Comparison of ENCODE assay signal across 8 cellular contexts in the genomic region with DNA sequence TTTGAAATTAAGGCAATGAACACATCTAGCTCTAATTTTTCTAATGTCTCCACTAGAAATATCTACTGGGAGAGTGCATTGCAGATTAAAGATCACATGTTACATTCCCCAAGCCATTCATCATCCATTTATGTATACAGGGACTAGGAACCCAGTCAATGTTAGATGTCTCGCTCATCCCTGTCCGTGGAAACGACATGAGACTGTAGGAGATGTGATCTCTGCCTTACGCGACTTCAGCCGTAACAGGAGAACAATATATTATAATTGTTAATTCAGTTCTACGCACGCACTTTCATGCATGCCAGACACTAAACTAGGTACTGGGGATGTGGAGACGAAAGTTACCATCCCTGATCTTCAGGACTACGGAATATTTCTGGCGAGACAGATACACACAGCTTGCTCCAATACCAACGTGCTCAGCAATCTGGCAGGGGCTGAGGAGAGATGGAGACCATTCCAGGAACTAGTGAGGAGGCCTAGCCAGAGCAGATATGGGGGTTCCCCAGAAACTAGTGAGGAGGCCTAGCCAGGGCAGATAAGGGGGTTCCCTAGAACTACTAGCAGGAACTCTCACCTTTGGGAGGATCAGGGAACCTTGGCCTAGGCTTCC. TPM values are rescaled to one million over a fixed set of nuclear protein-coding genes. Genes with fewer than 3 reads are reported as not detected.
DNase-seq lines count a peak whose midpoint lies in the region; ATAC-seq and TF ChIP-seq lines count a peak whose summit lies in the region.

No MANE protein-coding gene starts in this region.

- H3K9me3 ChIP-seq in right atrium auricular region (no peaks in the 10 kb centered on the region), skeletal muscle tissue (ENCODE audit: control insufficient read depth in 3 of 3, low read length in 3 of 3) (no peaks in the 10 kb centered on the region)

- no peaks in the 10 kb centered on the region for H3K36me3 ChIP-seq in right atrium auricular region
- H3K36me3 ChIP-seq in skeletal muscle tissue (ENCODE audit: control insufficient read depth in 3 of 3, insufficient read depth in 3 of 3, low read length in 3 of 3), result peaks cover 0 to 5% (median 0%) of the 10 kb centered on the region in 3 donors

- TF ChIP-seq CTCF in GM10266 (IDR thresholded peaks at IDR 0.05; ENCODE audit: control insufficient read depth, insufficient read depth, low read depth, missing control alignments), result no peak
- no peak for TF ChIP-seq CTCF in right atrium auricular region (IDR thresholded peaks at IDR 0.05)

- H3K27ac ChIP-seq in right atrium auricular region (peak overlapping the region; percentile 85 to 87), skeletal muscle tissue (ENCODE audit: low read depth, low read length) (peak overlapping the region; percentile 88)

- H3K9ac ChIP-seq in skeletal muscle tissue (ENCODE audit: low read depth in 1 of 3, low read length in 3 of 3), result peak overlapping the region; percentile 90 to 95 (median 92)

- H3K4me3 ChIP-seq in right atrium auricular region (peak overlapping the region; percentile 56 to 61), skeletal muscle tissue (ENCODE audit: low read length in 3 of 3) (peak overlapping the region; percentile 98 to 100 (median 98))

- ATAC-seq in HG02870 (IDR thresholded peaks at IDR 0.05; ENCODE audit: unreplicated experiment) (peak; percentile 41), HG03457 (IDR thresholded peaks at IDR 0.05; ENCODE audit: unreplicated experiment) (no peak)

- peaks cover 0 to 15% of the 10 kb centered on the region in 2 donors for H3K4me1 ChIP-seq in right atrium auricular region
- H3K4me1 ChIP-seq in skeletal muscle tissue (ENCODE audit: control insufficient read depth in 3 of 3, insufficient read depth in 3 of 3, low read length in 3 of 3), result peaks cover 19 to 31% (median 23%) of the 10 kb centered on the region in 3 donors

- DNase-seq in GM10266 (ENCODE audit: extremely low spot score), result peak; percentile 65
- DNase-seq in activated T-cell treated with anti-CD3 and anti-CD28 coated beads, Interleukin-2, amount 50 U/mL, for 48 hours, result peak; percentile 31 to 47
- no peak for DNase-seq in right atrium auricular region (ENCODE audit: low spot score)
- DNase-seq in GOT3 (lab: John Stamatoyannopoulos, UW), result no peak
- no peak for DNase-seq in GM19240 (ENCODE audit: insufficient read length, low spot score)

- H3K27me3 ChIP-seq in right atrium auricular region (no peaks in the 10 kb centered on the region), skeletal muscle tissue (ENCODE audit: control insufficient read depth in 3 of 3, insufficient read depth in 3 of 3, low read length in 3 of 3) (no peaks in the 10 kb centered on the region)

RNA-seq across cellular contexts. Expression of a gene that starts 0.7 kb away (rescaled TPM):
- total RNA-seq in right atrium auricular region, result 10 to 100 TPM; 12.1 to 14.1 TPM
- total RNA-seq in skeletal muscle tissue, result 8.4 TPM

RNA-seq across cellular contexts. Expression of a gene that starts 21.7 kb away (rescaled TPM):
- 1 to 10 TPM; 6.3 to 7.4 TPM for total RNA-seq in right atrium auricular region
- 3.1 TPM for total RNA-seq in skeletal muscle tissue

RNA-seq across cellular contexts. Expression of a gene that starts 35.6 kb away (rescaled TPM):
- 10 to 100 TPM; 19.1 to 26.6 TPM for total RNA-seq in right atrium auricular region
- 12.5 TPM for total RNA-seq in skeletal muscle tissue

RNA-seq across cellular contexts. Expression of a gene that starts 35.9 kb away (rescaled TPM):
- total RNA-seq in right atrium auricular region (10 to 100 TPM; 70.3 to 91.9 TPM), skeletal muscle tissue (20.9 TPM)

RNA-seq across cellular contexts. Expression of a gene that starts 50.9 kb away (rescaled TPM):
- total RNA-seq in right atrium auricular region (100 to 1,000 TPM in 1 of 2 donors, 10 to 100 TPM in 1; 67.5 to 103 TPM), skeletal muscle tissue (20.9 TPM)

Comparison
In these comparisons a context has a peak if more than half of its experiments do, and no peak if none do; other contexts are left out.
1. DNase-seq: peak in GM10266 (single experiment) and activated T-cell treated with anti-CD3 and anti-CD28 coated beads, Interleukin-2, amount 50 U/mL, for 48 hours (2 of 2); none in right atrium auricular region (single experiment), GOT3 (single experiment) and GM19240 (single experiment).